ENCODE assay signal across 13 cellular contexts in the genomic region with DNA sequence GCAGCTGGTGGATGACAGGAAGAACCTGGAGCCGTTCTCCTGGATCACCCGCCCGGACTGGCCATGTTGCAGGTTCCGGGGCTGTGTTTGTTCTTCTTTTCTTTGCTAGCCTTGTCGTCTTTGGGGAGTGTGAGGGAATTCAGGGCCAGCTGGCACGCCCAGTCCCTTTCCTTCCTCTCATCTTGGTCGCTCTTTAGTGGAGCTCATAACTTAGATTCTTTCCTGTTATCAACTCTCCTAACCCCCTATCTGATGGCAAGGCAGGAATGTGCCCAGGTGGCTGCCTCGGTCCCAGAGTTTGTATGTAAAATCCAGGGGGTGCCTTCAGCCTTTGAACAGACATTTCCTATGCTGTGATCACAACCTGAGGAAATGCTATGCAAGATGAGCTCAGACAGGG. TPM values are rescaled to one million over a fixed set of nuclear protein-coding genes. Genes with fewer than 3 reads are reported as not detected.
A peak's percentile ranks its signal among the peaks of the same experiment; 100 is the strongest.
DNase-seq lines count a peak whose midpoint lies in the region; ATAC-seq and TF ChIP-seq lines count a peak whose summit lies in the region.
"Had no signal": no experiment of that assay in that cellular context is flagged by ENCODE, and none has a peak within 500 bp of the region (broad histone marks: within the 10 kb centered on the region; RNA-seq: fewer than 3 reads in every experiment).

No MANE protein-coding gene starts in this region.

- no peak for DNase-seq in activated naive CD4-positive, alpha-beta T cell treated with anti-CD3 and anti-CD28 coated beads, Interleukin-2, amount 50 U/mL, for 16 hours
- DNase-seq in left colon (no peak), SK-N-SH (no peak)
- DNase-seq in stimulated activated naive CD8-positive, alpha-beta T cell treated with anti-CD3 and anti-CD28 coated beads, Interleukin-15, amount 100 ng/mL, for 72 hours, result no peak
- DNase-seq in activated CD4-positive, CD25-positive, alpha-beta regulatory T cell treated with anti-CD3 and anti-CD28 coated beads, Interleukin-2, amount 50 U/mL, for 72 hours, result no peak
- DNase-seq: activated effector memory CD4-positive, alpha-beta T cell treated with anti-CD3 and anti-CD28 coated beads, Interleukin-2, amount 50 U/mL, for 16 hours; esophagus squamous epithelium; NCI-H2081 had no signal

- H3K27ac ChIP-seq in SK-N-SH (ENCODE audit: low read depth in 2 of 2, low read length in 1 of 2), result no peak overlapping the region
- H3K27ac ChIP-seq: KMS-11 had no signal

- H3K27me3 Mint-ChIP-seq in activated naive CD4-positive, alpha-beta T cell treated with anti-CD3 and anti-CD28 coated beads, Interleukin-2, amount 50 U/mL, for 24 hours, result no peaks in the 10 kb centered on the region
- H3K27me3 Mint-ChIP-seq in activated naive CD8-positive, alpha-beta T cell, result no peaks in the 10 kb centered on the region
- H3K27me3 Mint-ChIP-seq in stimulated activated naive CD8-positive, alpha-beta T cell treated with anti-CD3 and anti-CD28 coated beads, Interleukin-15, amount 100 ng/mL, for 72 hours, result peaks cover 19% of the 10 kb centered on the region

- no peak overlapping the region for H3K4me3 ChIP-seq in SK-N-SH (ENCODE audit: low read depth in 2 of 2, low read length in 1 of 2)
- H3K4me3 ChIP-seq: esophagus squamous epithelium had no signal

- H3K9me3 ChIP-seq in SK-N-SH, result no peaks in the 10 kb centered on the region
- H3K9me3 ChIP-seq: esophagus squamous epithelium had no signal

- CTCF ChIA-PET in SK-N-SH (lab: Yijun Ruan, JAX), result interaction anchor here (1.0 kb wide), 1 partner anchor 49 kb away, joined by 4 read pairs; no protein-coding TSS in a partner anchor

- 0 out of 2 replicates have a peak, but pooled peaks cover 3% of the 10 kb centered on the region for H3K9me2 ChIP-seq in SK-N-SH

- intact Hi-C loops in left colon (cut with DNase I, micrococcal nuclease), result no loop called here

- H3K4me3 Mint-ChIP-seq in activated naive CD4-positive, alpha-beta T cell treated with anti-CD3 and anti-CD28 coated beads, Interleukin-2, amount 50 U/mL, for 24 hours, result peak overlapping the region; percentile 30
- peak overlapping the region; percentile 40 for H3K4me3 Mint-ChIP-seq in activated naive CD8-positive, alpha-beta T cell
- H3K4me3 Mint-ChIP-seq in stimulated activated naive CD8-positive, alpha-beta T cell treated with anti-CD3 and anti-CD28 coated beads, Interleukin-15, amount 100 ng/mL, for 72 hours, result peak overlapping the region; percentile 52 to 53

- H3K4me1 ChIP-seq in SK-N-SH (ENCODE audit: control insufficient read depth in 1 of 2, insufficient read depth in 2 of 2, low read depth in 1 of 2, low read length in 1 of 2), result no peaks in the 10 kb centered on the region

- H3K36me3 ChIP-seq in SK-N-SH (replicated peaks in 1 of 2; ENCODE audit: control insufficient read depth in 1 of 2, insufficient read depth in 2 of 2, low read length in 1 of 2), result no peaks in the 10 kb centered on the region
- H3K36me3 ChIP-seq: esophagus squamous epithelium had no signal

- under 1% methylated on average over 8 of the region's 8 CpGs for WGBS in SK-N-SH (ENCODE audit: low lambda C conversion rate)

- no peak overlapping the region for H3K4me2 ChIP-seq in SK-N-SH
- H3K4me2 ChIP-seq: KMS-11 had no signal

- no peaks in the 10 kb centered on the region for H4K20me1 ChIP-seq in SK-N-SH (ENCODE audit: insufficient read depth)

- peak overlapping the region; percentile 92 for H3K27ac Mint-ChIP-seq in activated naive CD4-positive, alpha-beta T cell treated with anti-CD3 and anti-CD28 coated beads, Interleukin-2, amount 50 U/mL, for 24 hours
- peak overlapping the region; percentile 86 for H3K27ac Mint-ChIP-seq in activated naive CD8-positive, alpha-beta T cell
- peak overlapping the region; percentile 35 to 76 for H3K27ac Mint-ChIP-seq in stimulated activated naive CD8-positive, alpha-beta T cell treated with anti-CD3 and anti-CD28 coated beads, Interleukin-15, amount 100 ng/mL, for 72 hours

- no peak overlapping the region for H2AFZ ChIP-seq in SK-N-SH (ENCODE audit: low read depth)

- POLR2A ChIA-PET in SK-N-SH (lab: Yijun Ruan, JAX), result no interaction called here

- no peaks in the 10 kb centered on the region for H3F3A ChIP-seq in SK-N-SH (replicated peaks; ENCODE audit: insufficient read depth)

- peaks cover 44% of the 10 kb centered on the region for H3K4me1 Mint-ChIP-seq in activated naive CD4-positive, alpha-beta T cell treated with anti-CD3 and anti-CD28 coated beads, Interleukin-2, amount 50 U/mL, for 24 hours
- peaks cover 40% of the 10 kb centered on the region for H3K4me1 Mint-ChIP-seq in activated naive CD8-positive, alpha-beta T cell (ENCODE audit: low read depth)
- H3K4me1 Mint-ChIP-seq in stimulated activated naive CD8-positive, alpha-beta T cell treated with anti-CD3 and anti-CD28 coated beads, Interleukin-15, amount 100 ng/mL, for 72 hours, result peaks cover 53% of the 10 kb centered on the region

- no peaks in the 10 kb centered on the region for H3K79me2 ChIP-seq in SK-N-SH (ENCODE audit: insufficient read depth)

- TF ChIP-seq CTCF in SK-N-SH (IDR thresholded peaks at IDR 0.05), result no peak

- peak; percentile 52 for ATAC-seq in left colon
- no peak for ATAC-seq in stimulated activated naive CD8-positive, alpha-beta T cell treated with anti-CD3 and anti-CD28 coated beads, Interleukin-15, amount 100 ng/mL, for 72 hours
- no peak for ATAC-seq in HG03460 (IDR thresholded peaks at IDR 0.05; ENCODE audit: unreplicated experiment)
- ATAC-seq: SK-N-SH treated with all-trans-retinoic acid at 6 μM for 48 hours had no signal

- H3K36me3 Mint-ChIP-seq in activated naive CD4-positive, alpha-beta T cell treated with anti-CD3 and anti-CD28 coated beads, Interleukin-2, amount 50 U/mL, for 24 hours, result no peaks in the 10 kb centered on the region
- H3K36me3 Mint-ChIP-seq in activated naive CD8-positive, alpha-beta T cell, result no peaks in the 10 kb centered on the region

- peaks cover 44% of the 10 kb centered on the region; the same call in 1 of the 2 replicates for H3K27me3 ChIP-seq in SK-N-SH (ENCODE audit: insufficient read depth)

- no peak for TF ChIP-seq EP300 in SK-N-SH (IDR thresholded peaks at IDR 0.05; ENCODE audit: borderline replicate concordance in 1 of 2, low read depth in 1 of 2, low read length in 1 of 2)

- no peak overlapping the region for H3K9ac ChIP-seq in SK-N-SH
- H3K9ac ChIP-seq: KMS-11 had no signal

- no peak for TF ChIP-seq RAD21 in SK-N-SH (IDR thresholded peaks at IDR 0.05; ENCODE audit: low read length)

- H3K9me3 Mint-ChIP-seq in activated naive CD4-positive, alpha-beta T cell treated with anti-CD3 and anti-CD28 coated beads, Interleukin-2, amount 50 U/mL, for 24 hours, result no peaks in the 10 kb centered on the region
- H3K9me3 Mint-ChIP-seq in activated naive CD8-positive, alpha-beta T cell (ENCODE audit: low read depth), result no peaks in the 10 kb centered on the region
- peaks cover 8 to 9% of the 10 kb centered on the region in 2 donors for H3K9me3 Mint-ChIP-seq in stimulated activated naive CD8-positive, alpha-beta T cell treated with anti-CD3 and anti-CD28 coated beads, Interleukin-15, amount 100 ng/mL, for 72 hours

TF ChIP-seq in SK-N-SH, 30 proteins besides CTCF, POLR2A, EP300 and RAD21 (continues in another document):
- TF ChIP-seq, protein P1, sequence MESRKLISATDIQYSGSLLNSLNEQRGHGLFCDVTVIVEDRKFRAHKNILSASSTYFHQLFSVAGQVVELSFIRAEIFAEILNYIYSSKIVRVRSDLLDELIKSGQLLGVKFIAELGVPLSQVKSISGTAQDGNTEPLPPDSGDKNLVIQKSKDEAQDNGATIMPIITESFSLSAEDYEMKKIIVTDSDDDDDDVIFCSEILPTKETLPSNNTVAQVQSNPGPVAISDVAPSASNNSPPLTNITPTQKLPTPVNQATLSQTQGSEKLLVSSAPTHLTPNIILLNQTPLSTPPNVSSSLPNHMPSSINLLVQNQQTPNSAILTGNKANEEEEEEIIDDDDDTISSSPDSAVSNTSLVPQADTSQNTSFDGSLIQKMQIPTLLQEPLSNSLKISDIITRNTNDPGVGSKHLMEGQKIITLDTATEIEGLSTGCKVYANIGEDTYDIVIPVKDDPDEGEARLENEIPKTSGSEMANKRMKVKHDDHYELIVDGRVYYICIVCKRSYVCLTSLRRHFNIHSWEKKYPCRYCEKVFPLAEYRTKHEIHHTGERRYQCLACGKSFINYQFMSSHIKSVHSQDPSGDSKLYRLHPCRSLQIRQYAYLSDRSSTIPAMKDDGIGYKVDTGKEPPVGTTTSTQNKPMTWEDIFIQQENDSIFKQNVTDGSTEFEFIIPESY (IDR thresholded peaks at IDR 0.05; ENCODE audit: borderline replicate concordance, low read depth), result no peak
- TF ChIP-seq MXI1 (IDR thresholded peaks at IDR 0.05; ENCODE audit: low read depth, low read length), result no peak
- TF ChIP-seq FOSL2 (IDR thresholded peaks at IDR 0.05; ENCODE audit: borderline replicate concordance, low read depth), result no peak
- no peak for TF ChIP-seq POLR2AphosphoS5 (IDR thresholded peaks at IDR 0.05; ENCODE audit: low read depth, low read length)
- TF ChIP-seq USF2 (IDR thresholded peaks at IDR 0.05; ENCODE audit: borderline replicate concordance, low read depth, low read length), result no peak
- TF ChIP-seq PBX3 (IDR thresholded peaks at IDR 0.05), result no peak
- no peak for TF ChIP-seq EZH2phosphoT487 (IDR thresholded peaks at IDR 0.05; ENCODE audit: borderline replicate concordance, low read depth)
- no peak for TF ChIP-seq RXRA (IDR thresholded peaks at IDR 0.05; ENCODE audit: borderline replicate concordance, low read depth)
- no peak for TF ChIP-seq GATA2 (CRISPR knock-in tag; IDR thresholded peaks at IDR 0.05)

RNA-seq across cellular contexts. Expression of gene IRF8, which starts 28.8 kb away (rescaled TPM):
- 10 to 100 TPM; 41.9 to 48.7 TPM for total RNA-seq in left colon
- not detected in 2 replicates for polyA plus RNA-seq in SK-N-SH (2012; rRNA removed)
- not detected in 2 replicates for polyA plus RNA-seq in SK-N-SH (2012; cell fraction: cytosol; rRNA removed)
- polyA plus RNA-seq in SK-N-SH (2012; cell fraction: nucleus; rRNA removed), result not detected in 2 replicates
